1 cellular context compared by ENCODE assay signal in the genomic region with DNA sequence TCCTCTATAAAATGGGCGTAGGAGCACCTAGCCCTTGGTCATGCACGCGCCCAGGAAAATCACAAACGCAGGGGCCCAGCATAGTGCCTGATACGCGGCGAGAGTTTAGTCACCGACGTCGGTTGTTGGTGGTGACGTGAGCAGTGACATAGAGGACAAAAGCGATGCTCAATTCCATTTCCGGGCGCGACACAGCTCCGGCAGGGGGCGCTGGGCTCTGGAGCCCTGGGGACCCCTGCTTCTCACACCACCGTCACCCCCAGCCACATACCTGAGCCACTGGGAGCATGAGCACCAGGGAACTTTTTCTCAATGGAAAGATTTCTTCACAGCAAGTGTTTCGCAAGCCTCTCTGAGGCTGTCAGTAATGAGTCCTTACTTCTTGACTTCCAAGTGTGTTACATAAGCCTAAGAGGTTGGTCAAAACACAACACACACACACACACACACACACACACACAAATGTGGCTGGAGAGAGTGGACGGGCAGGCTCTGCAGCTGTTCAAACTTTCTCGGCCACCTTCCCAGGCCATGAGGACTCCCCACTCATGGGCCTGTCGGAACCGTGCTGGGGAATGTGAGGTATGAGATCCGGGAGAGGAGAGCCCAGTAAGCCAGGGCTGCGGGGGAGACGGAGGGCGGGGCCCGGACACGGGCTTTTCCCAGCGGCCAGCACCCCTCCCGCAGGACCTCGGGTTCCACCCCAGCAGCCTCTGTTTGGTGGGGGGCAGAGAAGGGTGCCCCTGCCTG.
TF ChIP-seq lines count a peak whose summit lies in the region.

No MANE protein-coding gene starts in this region.

TF ChIP-seq in K562, 482 proteins besides CTCF, POLR2A, EP300 and RAD21 (continued from another document and continues in another):
- TF ChIP-seq, protein P1, sequence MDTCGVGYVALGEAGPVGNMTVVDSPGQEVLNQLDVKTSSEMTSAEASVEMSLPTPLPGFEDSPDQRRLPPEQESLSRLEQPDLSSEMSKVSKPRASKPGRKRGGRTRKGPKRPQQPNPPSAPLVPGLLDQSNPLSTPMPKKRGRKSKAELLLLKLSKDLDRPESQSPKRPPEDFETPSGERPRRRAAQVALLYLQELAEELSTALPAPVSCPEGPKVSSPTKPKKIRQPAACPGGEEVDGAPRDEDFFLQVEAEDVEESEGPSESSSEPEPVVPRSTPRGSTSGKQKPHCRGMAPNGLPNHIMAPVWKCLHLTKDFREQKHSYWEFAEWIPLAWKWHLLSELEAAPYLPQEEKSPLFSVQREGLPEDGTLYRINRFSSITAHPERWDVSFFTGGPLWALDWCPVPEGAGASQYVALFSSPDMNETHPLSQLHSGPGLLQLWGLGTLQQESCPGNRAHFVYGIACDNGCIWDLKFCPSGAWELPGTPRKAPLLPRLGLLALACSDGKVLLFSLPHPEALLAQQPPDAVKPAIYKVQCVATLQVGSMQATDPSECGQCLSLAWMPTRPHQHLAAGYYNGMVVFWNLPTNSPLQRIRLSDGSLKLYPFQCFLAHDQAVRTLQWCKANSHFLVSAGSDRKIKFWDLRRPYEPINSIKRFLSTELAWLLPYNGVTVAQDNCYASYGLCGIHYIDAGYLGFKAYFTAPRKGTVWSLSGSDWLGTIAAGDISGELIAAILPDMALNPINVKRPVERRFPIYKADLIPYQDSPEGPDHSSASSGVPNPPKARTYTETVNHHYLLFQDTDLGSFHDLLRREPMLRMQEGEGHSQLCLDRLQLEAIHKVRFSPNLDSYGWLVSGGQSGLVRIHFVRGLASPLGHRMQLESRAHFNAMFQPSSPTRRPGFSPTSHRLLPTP (IDR thresholded peaks at IDR 0.05; ENCODE audit: borderline replicate concordance, extremely low read depth, insufficient read length): no peak
- no peak for TF ChIP-seq TCFL5 (CRISPR knock-in tag; conservative IDR thresholded peaks at IDR 0.05)
- no peak; the same call in 1 of the 2 replicates for TF ChIP-seq ZNF644 (tag; IDR thresholded peaks at IDR 0.05; ENCODE audit: low read depth)
- no peak for TF ChIP-seq RBM15 (IDR thresholded peaks at IDR 0.05; ENCODE audit: insufficient read depth, low read length)
- TF ChIP-seq, protein P2, sequence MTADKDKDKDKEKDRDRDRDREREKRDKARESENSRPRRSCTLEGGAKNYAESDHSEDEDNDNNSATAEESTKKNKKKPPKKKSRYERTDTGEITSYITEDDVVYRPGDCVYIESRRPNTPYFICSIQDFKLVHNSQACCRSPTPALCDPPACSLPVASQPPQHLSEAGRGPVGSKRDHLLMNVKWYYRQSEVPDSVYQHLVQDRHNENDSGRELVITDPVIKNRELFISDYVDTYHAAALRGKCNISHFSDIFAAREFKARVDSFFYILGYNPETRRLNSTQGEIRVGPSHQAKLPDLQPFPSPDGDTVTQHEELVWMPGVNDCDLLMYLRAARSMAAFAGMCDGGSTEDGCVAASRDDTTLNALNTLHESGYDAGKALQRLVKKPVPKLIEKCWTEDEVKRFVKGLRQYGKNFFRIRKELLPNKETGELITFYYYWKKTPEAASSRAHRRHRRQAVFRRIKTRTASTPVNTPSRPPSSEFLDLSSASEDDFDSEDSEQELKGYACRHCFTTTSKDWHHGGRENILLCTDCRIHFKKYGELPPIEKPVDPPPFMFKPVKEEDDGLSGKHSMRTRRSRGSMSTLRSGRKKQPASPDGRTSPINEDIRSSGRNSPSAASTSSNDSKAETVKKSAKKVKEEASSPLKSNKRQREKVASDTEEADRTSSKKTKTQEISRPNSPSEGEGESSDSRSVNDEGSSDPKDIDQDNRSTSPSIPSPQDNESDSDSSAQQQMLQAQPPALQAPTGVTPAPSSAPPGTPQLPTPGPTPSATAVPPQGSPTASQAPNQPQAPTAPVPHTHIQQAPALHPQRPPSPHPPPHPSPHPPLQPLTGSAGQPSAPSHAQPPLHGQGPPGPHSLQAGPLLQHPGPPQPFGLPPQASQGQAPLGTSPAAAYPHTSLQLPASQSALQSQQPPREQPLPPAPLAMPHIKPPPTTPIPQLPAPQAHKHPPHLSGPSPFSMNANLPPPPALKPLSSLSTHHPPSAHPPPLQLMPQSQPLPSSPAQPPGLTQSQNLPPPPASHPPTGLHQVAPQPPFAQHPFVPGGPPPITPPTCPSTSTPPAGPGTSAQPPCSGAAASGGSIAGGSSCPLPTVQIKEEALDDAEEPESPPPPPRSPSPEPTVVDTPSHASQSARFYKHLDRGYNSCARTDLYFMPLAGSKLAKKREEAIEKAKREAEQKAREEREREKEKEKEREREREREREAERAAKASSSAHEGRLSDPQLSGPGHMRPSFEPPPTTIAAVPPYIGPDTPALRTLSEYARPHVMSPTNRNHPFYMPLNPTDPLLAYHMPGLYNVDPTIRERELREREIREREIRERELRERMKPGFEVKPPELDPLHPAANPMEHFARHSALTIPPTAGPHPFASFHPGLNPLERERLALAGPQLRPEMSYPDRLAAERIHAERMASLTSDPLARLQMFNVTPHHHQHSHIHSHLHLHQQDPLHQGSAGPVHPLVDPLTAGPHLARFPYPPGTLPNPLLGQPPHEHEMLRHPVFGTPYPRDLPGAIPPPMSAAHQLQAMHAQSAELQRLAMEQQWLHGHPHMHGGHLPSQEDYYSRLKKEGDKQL (CRISPR knock-in tag; IDR thresholded peaks at IDR 0.05; ENCODE audit: borderline replicate concordance): no peak
- TF ChIP-seq, protein P3, sequence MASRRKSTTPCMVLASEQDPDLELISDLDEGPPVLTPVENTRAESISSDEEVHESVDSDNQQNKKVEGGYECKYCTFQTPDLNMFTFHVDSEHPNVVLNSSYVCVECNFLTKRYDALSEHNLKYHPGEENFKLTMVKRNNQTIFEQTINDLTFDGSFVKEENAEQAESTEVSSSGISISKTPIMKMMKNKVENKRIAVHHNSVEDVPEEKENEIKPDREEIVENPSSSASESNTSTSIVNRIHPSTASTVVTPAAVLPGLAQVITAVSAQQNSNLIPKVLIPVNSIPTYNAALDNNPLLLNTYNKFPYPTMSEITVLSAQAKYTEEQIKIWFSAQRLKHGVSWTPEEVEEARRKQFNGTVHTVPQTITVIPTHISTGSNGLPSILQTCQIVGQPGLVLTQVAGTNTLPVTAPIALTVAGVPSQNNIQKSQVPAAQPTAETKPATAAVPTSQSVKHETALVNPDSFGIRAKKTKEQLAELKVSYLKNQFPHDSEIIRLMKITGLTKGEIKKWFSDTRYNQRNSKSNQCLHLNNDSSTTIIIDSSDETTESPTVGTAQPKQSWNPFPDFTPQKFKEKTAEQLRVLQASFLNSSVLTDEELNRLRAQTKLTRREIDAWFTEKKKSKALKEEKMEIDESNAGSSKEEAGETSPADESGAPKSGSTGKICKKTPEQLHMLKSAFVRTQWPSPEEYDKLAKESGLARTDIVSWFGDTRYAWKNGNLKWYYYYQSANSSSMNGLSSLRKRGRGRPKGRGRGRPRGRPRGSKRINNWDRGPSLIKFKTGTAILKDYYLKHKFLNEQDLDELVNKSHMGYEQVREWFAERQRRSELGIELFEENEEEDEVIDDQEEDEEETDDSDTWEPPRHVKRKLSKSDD (conservative IDR thresholded peaks at IDR 0.05; ENCODE audit: low read length): 0 out of 2 replicates have a peak, but pooled peaks have one; percentile 24
- TF ChIP-seq PTBP1 (IDR thresholded peaks at IDR 0.05; ENCODE audit: low read depth, low read length): no peak
- no peak for TF ChIP-seq ZKSCAN3 (CRISPR knock-in tag; IDR thresholded peaks at IDR 0.05)
- TF ChIP-seq ESRRA (IDR thresholded peaks at IDR 0.05; ENCODE audit: borderline replicate concordance, low read depth): peak; percentile 43; the same call in 1 of the 2 replicates
- TF ChIP-seq ZNF57 (CRISPR knock-in tag; IDR thresholded peaks at IDR 0.05): no peak
- peak; percentile 70 for TF ChIP-seq DPF2 (IDR thresholded peaks at IDR 0.05)
- no peak for TF ChIP-seq CBX1 (IDR thresholded peaks at IDR 0.05; ENCODE audit: low read depth)
- TF ChIP-seq, protein P4, sequence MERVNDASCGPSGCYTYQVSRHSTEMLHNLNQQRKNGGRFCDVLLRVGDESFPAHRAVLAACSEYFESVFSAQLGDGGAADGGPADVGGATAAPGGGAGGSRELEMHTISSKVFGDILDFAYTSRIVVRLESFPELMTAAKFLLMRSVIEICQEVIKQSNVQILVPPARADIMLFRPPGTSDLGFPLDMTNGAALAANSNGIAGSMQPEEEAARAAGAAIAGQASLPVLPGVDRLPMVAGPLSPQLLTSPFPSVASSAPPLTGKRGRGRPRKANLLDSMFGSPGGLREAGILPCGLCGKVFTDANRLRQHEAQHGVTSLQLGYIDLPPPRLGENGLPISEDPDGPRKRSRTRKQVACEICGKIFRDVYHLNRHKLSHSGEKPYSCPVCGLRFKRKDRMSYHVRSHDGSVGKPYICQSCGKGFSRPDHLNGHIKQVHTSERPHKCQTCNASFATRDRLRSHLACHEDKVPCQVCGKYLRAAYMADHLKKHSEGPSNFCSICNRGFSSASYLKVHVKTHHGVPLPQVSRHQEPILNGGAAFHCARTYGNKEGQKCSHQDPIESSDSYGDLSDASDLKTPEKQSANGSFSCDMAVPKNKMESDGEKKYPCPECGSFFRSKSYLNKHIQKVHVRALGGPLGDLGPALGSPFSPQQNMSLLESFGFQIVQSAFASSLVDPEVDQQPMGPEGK (CRISPR knock-in tag; IDR thresholded peaks at IDR 0.05; ENCODE audit: borderline replicate concordance): no peak
- no peak for TF ChIP-seq ZNF133 (CRISPR knock-in tag; IDR thresholded peaks at IDR 0.05)
- no peak for TF ChIP-seq NR4A1 (CRISPR knock-in tag; IDR thresholded peaks at IDR 0.05)
- TF ChIP-seq NR4A1 (tag; IDR thresholded peaks at IDR 0.05): no peak
- TF ChIP-seq MTF1 (CRISPR knock-in tag; IDR thresholded peaks at IDR 0.05; ENCODE audit: borderline replicate concordance): no peak
- peak; percentile 46 for TF ChIP-seq ZNF766 (CRISPR knock-in tag; conservative IDR thresholded peaks at IDR 0.05)
- peak; percentile 13; the same call in 1 of the 2 replicates for TF ChIP-seq NFIC (IDR thresholded peaks at IDR 0.05)
- TF ChIP-seq, protein P5, sequence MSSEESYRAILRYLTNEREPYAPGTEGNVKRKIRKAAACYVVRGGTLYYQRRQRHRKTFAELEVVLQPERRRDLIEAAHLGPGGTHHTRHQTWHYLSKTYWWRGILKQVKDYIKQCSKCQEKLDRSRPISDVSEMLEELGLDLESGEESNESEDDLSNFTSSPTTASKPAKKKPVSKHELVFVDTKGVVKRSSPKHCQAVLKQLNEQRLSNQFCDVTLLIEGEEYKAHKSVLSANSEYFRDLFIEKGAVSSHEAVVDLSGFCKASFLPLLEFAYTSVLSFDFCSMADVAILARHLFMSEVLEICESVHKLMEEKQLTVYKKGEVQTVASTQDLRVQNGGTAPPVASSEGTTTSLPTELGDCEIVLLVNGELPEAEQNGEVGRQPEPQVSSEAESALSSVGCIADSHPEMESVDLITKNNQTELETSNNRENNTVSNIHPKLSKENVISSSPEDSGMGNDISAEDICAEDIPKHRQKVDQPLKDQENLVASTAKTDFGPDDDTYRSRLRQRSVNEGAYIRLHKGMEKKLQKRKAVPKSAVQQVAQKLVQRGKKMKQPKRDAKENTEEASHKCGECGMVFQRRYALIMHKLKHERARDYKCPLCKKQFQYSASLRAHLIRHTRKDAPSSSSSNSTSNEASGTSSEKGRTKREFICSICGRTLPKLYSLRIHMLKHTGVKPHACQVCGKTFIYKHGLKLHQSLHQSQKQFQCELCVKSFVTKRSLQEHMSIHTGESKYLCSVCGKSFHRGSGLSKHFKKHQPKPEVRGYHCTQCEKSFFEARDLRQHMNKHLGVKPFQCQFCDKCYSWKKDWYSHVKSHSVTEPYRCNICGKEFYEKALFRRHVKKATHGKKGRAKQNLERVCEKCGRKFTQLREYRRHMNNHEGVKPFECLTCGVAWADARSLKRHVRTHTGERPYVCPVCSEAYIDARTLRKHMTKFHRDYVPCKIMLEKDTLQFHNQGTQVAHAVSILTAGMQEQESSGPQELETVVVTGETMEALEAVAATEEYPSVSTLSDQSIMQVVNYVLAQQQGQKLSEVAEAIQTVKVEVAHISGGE (CRISPR knock-in tag; IDR thresholded peaks at IDR 0.05): peak in 1 of 3 experiments; percentile 59; a peak in 2 of 6 replicates
- TF ChIP-seq EWSR1 (IDR thresholded peaks at IDR 0.05; ENCODE audit: borderline replicate concordance, low read depth, partially characterized antibody): no peak
- TF ChIP-seq, protein P6, sequence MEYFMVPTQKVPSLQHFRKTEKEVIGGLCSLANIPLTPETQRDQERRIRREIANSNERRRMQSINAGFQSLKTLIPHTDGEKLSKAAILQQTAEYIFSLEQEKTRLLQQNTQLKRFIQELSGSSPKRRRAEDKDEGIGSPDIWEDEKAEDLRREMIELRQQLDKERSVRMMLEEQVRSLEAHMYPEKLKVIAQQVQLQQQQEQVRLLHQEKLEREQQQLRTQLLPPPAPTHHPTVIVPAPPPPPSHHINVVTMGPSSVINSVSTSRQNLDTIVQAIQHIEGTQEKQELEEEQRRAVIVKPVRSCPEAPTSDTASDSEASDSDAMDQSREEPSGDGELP (CRISPR knock-in tag; IDR thresholded peaks at IDR 0.05; ENCODE audit: borderline replicate concordance): peak; percentile 72
- TF ChIP-seq, protein P7, sequence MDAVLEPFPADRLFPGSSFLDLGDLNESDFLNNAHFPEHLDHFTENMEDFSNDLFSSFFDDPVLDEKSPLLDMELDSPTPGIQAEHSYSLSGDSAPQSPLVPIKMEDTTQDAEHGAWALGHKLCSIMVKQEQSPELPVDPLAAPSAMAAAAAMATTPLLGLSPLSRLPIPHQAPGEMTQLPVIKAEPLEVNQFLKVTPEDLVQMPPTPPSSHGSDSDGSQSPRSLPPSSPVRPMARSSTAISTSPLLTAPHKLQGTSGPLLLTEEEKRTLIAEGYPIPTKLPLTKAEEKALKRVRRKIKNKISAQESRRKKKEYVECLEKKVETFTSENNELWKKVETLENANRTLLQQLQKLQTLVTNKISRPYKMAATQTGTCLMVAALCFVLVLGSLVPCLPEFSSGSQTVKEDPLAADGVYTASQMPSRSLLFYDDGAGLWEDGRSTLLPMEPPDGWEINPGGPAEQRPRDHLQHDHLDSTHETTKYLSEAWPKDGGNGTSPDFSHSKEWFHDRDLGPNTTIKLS (IDR thresholded peaks at IDR 0.05; ENCODE audit: borderline replicate concordance, low read depth): peak; percentile 40; the same call in 1 of the 2 replicates
- TF ChIP-seq, protein P8, sequence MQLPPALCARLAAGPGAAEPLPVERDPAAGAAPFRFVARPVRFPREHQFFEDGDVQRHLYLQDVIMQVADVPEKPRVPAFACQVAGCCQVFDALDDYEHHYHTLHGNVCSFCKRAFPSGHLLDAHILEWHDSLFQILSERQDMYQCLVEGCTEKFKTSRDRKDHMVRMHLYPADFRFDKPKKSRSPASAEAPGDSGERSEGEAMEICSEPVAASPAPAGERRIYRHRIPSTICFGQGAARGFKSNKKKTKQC (CRISPR knock-in tag; IDR thresholded peaks at IDR 0.05): peak; percentile 76; the same call in 1 of the 2 replicates
- no peak for TF ChIP-seq NUFIP1 (IDR thresholded peaks at IDR 0.05; ENCODE audit: partially characterized antibody)
- TF ChIP-seq, protein P9, sequence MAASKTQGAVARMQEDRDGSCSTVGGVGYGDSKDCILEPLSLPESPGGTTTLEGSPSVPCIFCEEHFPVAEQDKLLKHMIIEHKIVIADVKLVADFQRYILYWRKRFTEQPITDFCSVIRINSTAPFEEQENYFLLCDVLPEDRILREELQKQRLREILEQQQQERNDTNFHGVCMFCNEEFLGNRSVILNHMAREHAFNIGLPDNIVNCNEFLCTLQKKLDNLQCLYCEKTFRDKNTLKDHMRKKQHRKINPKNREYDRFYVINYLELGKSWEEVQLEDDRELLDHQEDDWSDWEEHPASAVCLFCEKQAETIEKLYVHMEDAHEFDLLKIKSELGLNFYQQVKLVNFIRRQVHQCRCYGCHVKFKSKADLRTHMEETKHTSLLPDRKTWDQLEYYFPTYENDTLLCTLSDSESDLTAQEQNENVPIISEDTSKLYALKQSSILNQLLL (CRISPR knock-in tag; IDR thresholded peaks at IDR 0.05; ENCODE audit: borderline replicate concordance): no peak
- TF ChIP-seq TCF3 (CRISPR knock-in tag; IDR thresholded peaks at IDR 0.05): no peak; the same call in 1 of the 2 replicates
- peak; percentile 24; the same call in 1 of the 2 replicates for TF ChIP-seq MTA1 (IDR thresholded peaks at IDR 0.05; ENCODE audit: borderline replicate concordance)
- peak; percentile 20; the same call in 1 of the 2 replicates for TF ChIP-seq MAFK (IDR thresholded peaks at IDR 0.05; ENCODE audit: low read length)
